Comparison of ENCODE assay signal across 12 cellular contexts in genomic region chr1:229410370-229410691, GRCh38. TPM values are rescaled to one million over a fixed set of nuclear protein-coding genes. Genes with fewer than 3 reads are reported as not detected.
A peak's percentile ranks its signal among the peaks of the same experiment; 100 is the strongest.
DNase-seq lines count a peak whose midpoint lies in the region; ATAC-seq and TF ChIP-seq lines count a peak whose summit lies in the region.
"Had no signal": no experiment of that assay in that cellular context is flagged by ENCODE, and none has a peak within 500 bp of the region (broad histone marks: within the 10 kb centered on the region; RNA-seq: fewer than 3 reads in every experiment).

No MANE protein-coding gene starts in this region.

- no peaks in the 10 kb centered on the region for H3K9me3 Mint-ChIP-seq in activated CD8-positive, alpha-beta T cell treated with anti-CD3 and anti-CD28 coated beads for 36 hours
- H3K9me3 Mint-ChIP-seq in neural crest cell = no peaks in the 10 kb centered on the region
- no peaks in the 10 kb centered on the region for H3K9me3 Mint-ChIP-seq in CD8-positive, alpha-beta T cell

- H3K27ac ChIP-seq in HCT116 (ENCODE audit: low read depth, low read length) = no peak overlapping the region
- H3K27ac ChIP-seq in CD8-positive, alpha-beta T cell (ENCODE audit: low read depth, low read length) = no peak overlapping the region

- TF ChIP-seq CTCF in HCT116 (IDR thresholded peaks at IDR 0.05 in 2 of 3, conservative IDR thresholded peaks at IDR 0.05 in 1 of 3; ENCODE audit: borderline replicate concordance in 1 of 3, insufficient read depth in 1 of 3, low read depth in 2 of 3, low read length in 2 of 3) (no peak), neural crest cell (conservative IDR thresholded peaks at IDR 0.05) (no peak)
- TF ChIP-seq CTCF in activated CD8-positive, alpha-beta T cell treated with anti-CD3 and anti-CD28 coated beads for 36 hours (IDR thresholded peaks at IDR 0.05) = no peak
- TF ChIP-seq CTCF in CD8-positive, alpha-beta T cell (IDR thresholded peaks at IDR 0.05) = no peak

- H3K9me2 ChIP-seq in HCT116 (ENCODE audit: insufficient read depth) = no peaks in the 10 kb centered on the region

- intact Hi-C loops in HCT116 (cut with micrococcal nuclease) = no loop called here
- intact Hi-C loops in activated CD8-positive, alpha-beta T cell treated with anti-CD3 and anti-CD28 coated beads for 36 hours (cut with micrococcal nuclease) = no loop called here
- intact Hi-C loops in CD8-positive, alpha-beta T cell (cut with DNase I, micrococcal nuclease) = no loop called here

- H4K20me1 ChIP-seq in HCT116 (ENCODE audit: insufficient read depth) = no peaks in the 10 kb centered on the region

- H3K4me1 ChIP-seq in HCT116 (ENCODE audit: control insufficient read depth in 1 of 2, insufficient read depth in 2 of 2, low read length in 2 of 2) = peaks cover 7 to 22% of the 10 kb centered on the region in 2 experiments
- H3K4me1 ChIP-seq in CD8-positive, alpha-beta T cell (ENCODE audit: insufficient read depth, low read length) = peaks cover 16% of the 10 kb centered on the region

- peaks cover 20% of the 10 kb centered on the region for H3K4me1 Mint-ChIP-seq in activated CD8-positive, alpha-beta T cell treated with anti-CD3 and anti-CD28 coated beads for 36 hours (ENCODE audit: low read depth)
- peaks cover 26% of the 10 kb centered on the region for H3K4me1 Mint-ChIP-seq in neural crest cell
- peaks cover 19% of the 10 kb centered on the region for H3K4me1 Mint-ChIP-seq in CD8-positive, alpha-beta T cell (ENCODE audit: low read depth)

- no peak overlapping the region for H3K27ac Mint-ChIP-seq in activated CD8-positive, alpha-beta T cell treated with anti-CD3 and anti-CD28 coated beads for 36 hours
- no peak overlapping the region for H3K27ac Mint-ChIP-seq in neural crest cell (ENCODE audit: unreplicated experiment)
- no peak overlapping the region for H3K27ac Mint-ChIP-seq in CD8-positive, alpha-beta T cell

- H3K36me3 ChIP-seq in HCT116 (ENCODE audit: control insufficient read depth in 1 of 2, insufficient read depth in 2 of 2, low read length in 2 of 2) = no peaks in the 10 kb centered on the region
- H3K36me3 ChIP-seq in CD8-positive, alpha-beta T cell (ENCODE audit: insufficient read depth, low read length) = no peaks in the 10 kb centered on the region
- H3K36me3 ChIP-seq: tibial nerve had no signal

- RAD21 ChIA-PET in HCT116 (lab: Charles Lee; ENCODE audit: low non-redundant PET in 1 of 2, low total read pairs in 2 of 2, uncharacterized antibody in 2 of 2, unreplicated experiment in 2 of 2) = interaction anchor here in 1 of 2 experiments (1.0 kb wide), 1 partner anchor 85 kb away, joined by 3 read pairs; no protein-coding TSS in a partner anchor

- peaks cover 68% of the 10 kb centered on the region for H3K27me3 Mint-ChIP-seq in activated CD8-positive, alpha-beta T cell treated with anti-CD3 and anti-CD28 coated beads for 36 hours
- peaks cover 60% of the 10 kb centered on the region for H3K27me3 Mint-ChIP-seq in neural crest cell (ENCODE audit: low read depth)
- peaks cover 66% of the 10 kb centered on the region for H3K27me3 Mint-ChIP-seq in CD8-positive, alpha-beta T cell (ENCODE audit: low read depth)

- CTCF ChIA-PET in HCT116 (lab: Charles Lee) = no interaction called here
- CTCF ChIA-PET in activated CD8-positive, alpha-beta T cell treated with anti-CD3 and anti-CD28 coated beads for 36 hours (lab: Charles Lee) = interaction anchor here (0.9 kb wide), 1 partner anchor 71 kb away, joined by 3 read pairs; no protein-coding TSS in a partner anchor
- CTCF ChIA-PET in CD8-positive, alpha-beta T cell (lab: Charles Lee) = interaction anchor here (1.3 to 1.4 kb wide), 2 partner anchors 10 to 20 kb away, joined by 3 to 5 read pairs; no protein-coding TSS in a partner anchor

- H3K4me3 ChIP-seq in HCT116 (replicated peaks in 1 of 2; ENCODE audit: low read depth in 1 of 2, low read length in 2 of 2) = no peak overlapping the region
- H3K4me3 ChIP-seq in CD8-positive, alpha-beta T cell (ENCODE audit: low read depth, low read length) = no peak overlapping the region
- H3K4me3 ChIP-seq: tibial nerve had no signal

- H3K4me3 Mint-ChIP-seq in activated CD8-positive, alpha-beta T cell treated with anti-CD3 and anti-CD28 coated beads for 36 hours = no peak overlapping the region
- peak overlapping the region; percentile 52 for H3K4me3 Mint-ChIP-seq in neural crest cell
- H3K4me3 Mint-ChIP-seq in CD8-positive, alpha-beta T cell = no peak overlapping the region

- POLR2A ChIA-PET in HCT116 (lab: Charles Lee) = interaction anchor here (1.2 kb wide), 1 partner anchor 10 kb away, joined by 4 read pairs; no protein-coding TSS in a partner anchor
- POLR2A ChIA-PET in activated CD8-positive, alpha-beta T cell treated with anti-CD3 and anti-CD28 coated beads for 36 hours (lab: Charles Lee) = no interaction called here
- POLR2A ChIA-PET in CD8-positive, alpha-beta T cell (lab: Charles Lee) = no interaction called here

- no peak overlapping the region for H2AFZ ChIP-seq in HCT116 (ENCODE audit: low read depth, low read length, poor library complexity, severe bottlenecking)

- no peaks in the 10 kb centered on the region for H3K36me3 Mint-ChIP-seq in activated CD8-positive, alpha-beta T cell treated with anti-CD3 and anti-CD28 coated beads for 36 hours (ENCODE audit: low read depth)
- no peaks in the 10 kb centered on the region for H3K36me3 Mint-ChIP-seq in neural crest cell (ENCODE audit: low read depth)
- no peaks in the 10 kb centered on the region for H3K36me3 Mint-ChIP-seq in CD8-positive, alpha-beta T cell

- DNase-seq in DMS79 treated with DMSO at 0.1 percent for 48 hours (lab: John Stamatoyannopoulos, UW) (peak; percentile 35), DMS79 (lab: John Stamatoyannopoulos, UW) (no peak), HCT116 (ENCODE audit: low read depth, low spot score) (no peak), neural crest cell (ENCODE audit: low read depth, low spot score) (no peak), pons (ENCODE audit: low spot score) (no peak)
- no peak for DNase-seq in activated CD8-positive, alpha-beta T cell treated with anti-CD3 and anti-CD28 coated beads for 36 hours
- no peak for DNase-seq in CD8-positive, alpha-beta T cell
- DNase-seq: activated CD4-positive, CD25-positive, alpha-beta regulatory T cell treated with anti-CD3 and anti-CD28 coated beads, Interleukin-2, amount 50 U/mL, for 72 hours; central memory CD4-positive, alpha-beta T cell had no signal

- BruUV-seq in HCT116 (replicated peaks; lab: Mats Ljungman, UMichigan) = no TSS peak

- H3K79me2 ChIP-seq in HCT116 (ENCODE audit: insufficient read depth, low read length) = no peaks in the 10 kb centered on the region

- no peak for TF ChIP-seq POLR2A in HCT116 (IDR thresholded peaks at IDR 0.05; ENCODE audit: borderline replicate concordance, extremely low read depth, insufficient read depth, insufficient read length)

- ATAC-seq in HCT116 (no peak), GM21381 (IDR thresholded peaks at IDR 0.05; ENCODE audit: unreplicated experiment) (no peak)
- ATAC-seq in activated CD8-positive, alpha-beta T cell treated with anti-CD3 and anti-CD28 coated beads for 36 hours = peak; percentile 18
- no peak for ATAC-seq in CD8-positive, alpha-beta T cell

- H3K4me2 ChIP-seq in HCT116 (ENCODE audit: low read length) = peak overlapping the region; percentile 67

- no peaks in the 10 kb centered on the region for H3K27me3 ChIP-seq in HCT116 (ENCODE audit: insufficient read depth, low read length)
- peaks cover 5% of the 10 kb centered on the region for H3K27me3 ChIP-seq in CD8-positive, alpha-beta T cell (ENCODE audit: insufficient read depth, low read length)

- TF ChIP-seq RAD21 in HCT116 (IDR thresholded peaks at IDR 0.05; ENCODE audit: low read depth) = no peak

- no peak overlapping the region for H3K9ac ChIP-seq in HCT116 (ENCODE audit: low read length)

- H3K9me3 ChIP-seq in HCT116 (ENCODE audit: control insufficient read depth in 1 of 2, insufficient read depth in 1 of 2, low read depth in 1 of 2, low read length in 2 of 2) = no peaks in the 10 kb centered on the region
- no peaks in the 10 kb centered on the region for H3K9me3 ChIP-seq in CD8-positive, alpha-beta T cell (ENCODE audit: low read length)
- H3K9me3 ChIP-seq: tibial nerve had no signal

TF ChIP-seq in HCT116, 20 proteins besides CTCF, POLR2A, EP300 and RAD21 (continues in another document):
- no peak for TF ChIP-seq ZNF274 (IDR thresholded peaks at IDR 0.05; ENCODE audit: low read depth, low read length)
- no peak for TF ChIP-seq SP1 (IDR thresholded peaks at IDR 0.05; ENCODE audit: low read depth)
- no peak for TF ChIP-seq YY1 (IDR thresholded peaks at IDR 0.05; ENCODE audit: extremely low read depth, insufficient replicate concordance, low read depth, low read length)
- TF ChIP-seq CBX3 (IDR thresholded peaks at IDR 0.05; ENCODE audit: low read depth) = no peak
- no peak for TF ChIP-seq ZFX (IDR thresholded peaks at IDR 0.05)
- TF ChIP-seq SIN3A (IDR thresholded peaks at IDR 0.05; ENCODE audit: low read depth) = no peak
- no peak for TF ChIP-seq FOSL1 (IDR thresholded peaks at IDR 0.05; ENCODE audit: low read depth)
- no peak for TF ChIP-seq EGR1 (IDR thresholded peaks at IDR 0.05; ENCODE audit: low read depth)
- no peak for TF ChIP-seq ZBTB33 (IDR thresholded peaks at IDR 0.05; ENCODE audit: extremely low read depth, insufficient replicate concordance, low read length)
- no peak for TF ChIP-seq SRF (IDR thresholded peaks at IDR 0.05; ENCODE audit: low read depth)
- TF ChIP-seq MAX (IDR thresholded peaks at IDR 0.05) = no peak
- TF ChIP-seq JUND (IDR thresholded peaks at IDR 0.05) = no peak

RNA-seq across cellular contexts. Expression of gene ACTA1, which starts 23.6 kb away (rescaled TPM):
- total RNA-seq in HCT116 (2021; ENCODE audit: unreplicated experiment) = not detected
- 0.15 and 0.18 TPM in 2 replicates for polyA plus RNA-seq in HCT116 (2012)
- total RNA-seq in activated CD8-positive, alpha-beta T cell treated with anti-CD3 and anti-CD28 coated beads for 36 hours = not detected
- 0.23 and 0.48 TPM in 2 replicates for total RNA-seq in neural crest cell
- not detected for total RNA-seq in CD8-positive, alpha-beta T cell
- total RNA-seq: mononuclear cell had no signal
